Comparison of ENCODE assay signal across 21 cellular contexts in the genomic region with DNA sequence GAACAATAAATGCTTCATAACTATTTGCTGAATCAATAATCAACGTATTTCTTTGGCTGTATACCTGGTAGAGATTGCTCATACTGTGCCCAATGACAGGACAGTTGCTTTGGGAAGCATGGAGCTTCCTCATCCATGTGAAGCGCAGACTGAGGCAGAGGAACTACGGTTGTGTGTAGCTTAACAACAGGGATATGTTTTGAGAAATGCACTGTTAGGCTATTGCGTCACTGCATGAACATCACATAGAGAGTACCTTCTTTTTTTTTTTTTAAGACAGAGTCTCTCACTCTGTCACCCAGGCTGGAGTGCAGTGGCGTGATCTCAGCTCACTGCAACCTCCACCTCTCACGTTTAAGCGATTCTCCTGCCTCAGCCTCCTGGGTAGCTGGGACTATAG. TPM values are rescaled to one million over a fixed set of nuclear protein-coding genes. Genes with fewer than 3 reads are reported as not detected.
A peak's percentile ranks its signal among the peaks of the same experiment; 100 is the strongest.
DNase-seq lines count a peak whose midpoint lies in the region; ATAC-seq, FAIRE-seq and TF ChIP-seq lines count a peak whose summit lies in the region.
"Had no signal": no experiment of that assay in that cellular context is flagged by ENCODE, and none has a peak within 500 bp of the region (broad histone marks: within the 10 kb centered on the region; RNA-seq: fewer than 3 reads in every experiment).

No MANE protein-coding gene starts in this region.

- H3K9ac ChIP-seq in IMR-90 (ENCODE audit: low read depth, low read length) = no peak overlapping the region
- no peak overlapping the region for H3K9ac ChIP-seq in K562 (ENCODE audit: insufficient read depth in 1 of 2, low read depth in 2 of 2, low read length in 2 of 2)
- H3K9ac ChIP-seq in mesenchymal stem cell (ENCODE audit: low read length) = no peak overlapping the region

- H2AK5ac ChIP-seq in IMR-90 (ENCODE audit: low read depth, low read length) (no peak overlapping the region), mesenchymal stem cell (ENCODE audit: low read length, severe bottlenecking) (no peak overlapping the region)

- TF ChIP-seq RAD21 in IMR-90 (IDR thresholded peaks at IDR 0.05; ENCODE audit: low read length) = no peak
- no peak for TF ChIP-seq RAD21 in K562 (CRISPR knock-in tag; conservative IDR thresholded peaks at IDR 0.05 in 1 of 2, IDR thresholded peaks at IDR 0.05 in 1 of 2)

- H4K8ac ChIP-seq in IMR-90 (ENCODE audit: low read depth in 2 of 2, low read length in 2 of 2) (no peak overlapping the region), mesenchymal stem cell (ENCODE audit: low read length) (no peak overlapping the region)

- no peak overlapping the region for H4K91ac ChIP-seq in IMR-90 (ENCODE audit: insufficient read depth, low read depth, low read length)
- H4K91ac ChIP-seq in mesenchymal stem cell (ENCODE audit: low read length) = no peak overlapping the region

- FAIRE-seq in K562 (lab: Jason Lieb, UNC) = no peak
- FAIRE-seq: G401.6, GM12891, GM18507, HTR-8/SVneo had no signal

- CTCF ChIA-PET in IMR-90 (lab: Yijun Ruan, JAX) = interaction anchor here (0.6 kb wide), 1 partner anchor 159 kb away, joined by 5 read pairs; no protein-coding TSS in a partner anchor
- CTCF ChIA-PET in K562 (lab: Yijun Ruan, JAX; ENCODE audit: low intra/inter-chr PET ratio) = no interaction called here
- CTCF ChIA-PET in activated CD4-positive, alpha-beta T cell treated with anti-CD3 and anti-CD28 coated beads, Interleukin-2, amount 10 ng/mL, durations not matched to agents 7 days and 5 days (lab: Charles Lee) = interaction anchor here (0.6 to 1.4 kb wide), 2 partner anchors 15 to 1301 kb away, joined by 3 to 4 read pairs; no protein-coding TSS in a partner anchor

- no peaks in the 10 kb centered on the region for H3K4me1 ChIP-seq in IMR-90 (ENCODE audit: control insufficient read depth, insufficient read depth, low read length)
- no peaks in the 10 kb centered on the region for H3K4me1 ChIP-seq in K562 (replicated peaks in 1 of 2; ENCODE audit: control insufficient read depth in 2 of 2, insufficient read depth in 2 of 2, low read length in 2 of 2)
- H3K4me1 ChIP-seq in mesenchymal stem cell (ENCODE audit: control insufficient read depth, insufficient read depth, low read depth, low read length) = no peaks in the 10 kb centered on the region
- H3K4me1 ChIP-seq: SJSA1 had no signal

- TF ChIP-seq POLR2A in IMR-90 (IDR thresholded peaks at IDR 0.05; ENCODE audit: low read depth, low read length) (no peak), NB4 (IDR thresholded peaks at IDR 0.05; ENCODE audit: extremely low read depth, insufficient read length) (no peak), K562 (conservative IDR thresholded peaks at IDR 0.05) (no peak)

- intact Hi-C loops in IMR-90 (cut with micrococcal nuclease) (loop anchor here (5.0 kb wide), 1 partner anchor 38 kb away; no protein-coding TSS in a partner anchor), K562 (cut with micrococcal nuclease) (no loop called here)

- H3K4me1 Mint-ChIP-seq in nephron progenitor cell = no peaks in the 10 kb centered on the region
- no peaks in the 10 kb centered on the region for H3K4me1 Mint-ChIP-seq in activated CD4-positive, alpha-beta T cell treated with anti-CD3 and anti-CD28 coated beads, Interleukin-2, amount 10 ng/mL, durations not matched to agents 7 days and 5 days

- ATAC-seq in IMR-90 (ENCODE audit: low read depth) = 0 out of 2 replicates have a peak, but pooled peaks have one; percentile 11
- ATAC-seq in K562 = no peak
- ATAC-seq in HG02840 (IDR thresholded peaks at IDR 0.05; ENCODE audit: low FRiP score, unreplicated experiment) = no peak
- no peak for ATAC-seq in GM21786 (IDR thresholded peaks at IDR 0.05; ENCODE audit: unreplicated experiment)
- ATAC-seq: CD8-positive, alpha-beta T cell had no signal

- H3K27me3 ChIP-seq in IMR-90 (ENCODE audit: control insufficient read depth, insufficient read depth, low read length) = no peaks in the 10 kb centered on the region
- H3K27me3 ChIP-seq in K562 (ENCODE audit: control insufficient read depth in 2 of 2, insufficient read depth in 2 of 2, low read length in 2 of 2) = peaks cover 2 to 10% of the 10 kb centered on the region in 2 experiments; a peak in 1 of 5 replicates
- H3K27me3 ChIP-seq in mesenchymal stem cell (ENCODE audit: control insufficient read depth in 1 of 2, insufficient read depth in 1 of 2, low read length in 2 of 2) = no peaks in the 10 kb centered on the region
- H3K27me3 ChIP-seq: SJSA1 had no signal

- H2AK9ac ChIP-seq in IMR-90 (replicated peaks; ENCODE audit: low read depth, low read length, poor library complexity) = no peak overlapping the region

- H3K27ac Mint-ChIP-seq in nephron progenitor cell = no peak overlapping the region
- no peak overlapping the region for H3K27ac Mint-ChIP-seq in activated CD4-positive, alpha-beta T cell treated with anti-CD3 and anti-CD28 coated beads, Interleukin-2, amount 10 ng/mL, durations not matched to agents 7 days and 5 days
- H3K27ac Mint-ChIP-seq: CD8-positive, alpha-beta T cell had no signal

- H3K23ac ChIP-seq in IMR-90 (ENCODE audit: low read depth, low read length) (no peak overlapping the region), mesenchymal stem cell (ENCODE audit: low read length in 2 of 2) (no peak overlapping the region)

- H2BK120ac ChIP-seq in IMR-90 (ENCODE audit: low read depth, low read length) (no peak overlapping the region), mesenchymal stem cell (ENCODE audit: low read depth, low read length) (no peak overlapping the region)

- no peaks in the 10 kb centered on the region for H4K20me1 ChIP-seq in IMR-90 (ENCODE audit: insufficient read depth, low read length)
- no peaks in the 10 kb centered on the region for H4K20me1 ChIP-seq in K562 (replicated peaks; ENCODE audit: control insufficient read depth, insufficient read depth, low read length)

- H3K4me3 Mint-ChIP-seq in nephron progenitor cell = no peak overlapping the region
- H3K4me3 Mint-ChIP-seq in activated CD4-positive, alpha-beta T cell treated with anti-CD3 and anti-CD28 coated beads, Interleukin-2, amount 10 ng/mL, durations not matched to agents 7 days and 5 days = no peak overlapping the region
- H3K4me3 Mint-ChIP-seq: CD8-positive, alpha-beta T cell had no signal

- dilution Hi-C loops in IMR-90 (cut with HindIII; ENCODE audit: low sequenced_read_pairs, unreplicated experiment) = no loop called here

- H3K27ac ChIP-seq in IMR-90 (ENCODE audit: insufficient read depth, low read length) = no peak overlapping the region
- H3K27ac ChIP-seq in K562 (ENCODE audit: extremely low read depth, low read depth, low read length) = no peak overlapping the region
- no peak overlapping the region for H3K27ac ChIP-seq in mesenchymal stem cell (ENCODE audit: low read length, poor library complexity, severe bottlenecking)
- H3K27ac ChIP-seq: SJSA1 had no signal

- H3K4me2 ChIP-seq in IMR-90 (ENCODE audit: low read depth, low read length) (no peak overlapping the region), K562 (ENCODE audit: insufficient read depth, low read length) (no peak overlapping the region), mesenchymal stem cell (ENCODE audit: low read length, poor library complexity, severe bottlenecking) (no peak overlapping the region)

- TF ChIP-seq CTCF in IMR-90 (conservative IDR thresholded peaks at IDR 0.05; ENCODE audit: low read depth, low read length) (no peak), NB4 (IDR thresholded peaks at IDR 0.05; ENCODE audit: low read depth, low read length) (no peak), K562 (IDR thresholded peaks at IDR 0.05 in 2 of 3, conservative IDR thresholded peaks at IDR 0.05 in 1 of 3; ENCODE audit: insufficient read depth in 2 of 3, low read depth in 1 of 3, low read length in 3 of 3) (no peak), nephron progenitor cell (IDR thresholded peaks at IDR 0.05) (no peak)

- H2BK5ac ChIP-seq in IMR-90 (ENCODE audit: low read depth, low read length, poor library complexity, severe bottlenecking) = no peak overlapping the region
- no peak overlapping the region for H2BK5ac ChIP-seq in mesenchymal stem cell (ENCODE audit: low read depth, low read length, poor library complexity, severe bottlenecking)

- no peak overlapping the region for H2BK20ac ChIP-seq in IMR-90 (ENCODE audit: low read depth, low read length)

- H3K18ac ChIP-seq in IMR-90 (ENCODE audit: low read depth, low read length) = no peak overlapping the region
- H3K18ac ChIP-seq in mesenchymal stem cell (ENCODE audit: low read depth in 1 of 2, low read length in 2 of 2) = no peak overlapping the region

- DNase-seq in IMR-90 = peak; percentile 4
- DNase-seq in NB4 (ENCODE audit: low read depth) = peak; percentile 51
- DNase-seq in K562 (ENCODE audit: extremely low read depth in 1 of 4, low spot score in 3 of 4) = no peak
- DNase-seq in mesenchymal stem cell = peak; percentile 7
- DNase-seq in nephron progenitor cell = no peak
- no peak for DNase-seq in activated CD4-positive, alpha-beta T cell treated with anti-CD3 and anti-CD28 coated beads, Interleukin-2, amount 10 ng/mL, durations not matched to agents 7 days and 5 days
- DNase-seq: CD8-positive, alpha-beta T cell; DMS79 treated with DMSO at 0.1 percent for 48 hours; NCI-H1105; NCI-H1694; NCI-H510A treated with DMSO at 0.1 percent for 48 hours; OCI-M1; RPMI8226 had no signal

- H3K4me3 ChIP-seq in IMR-90 (ENCODE audit: insufficient read depth, low read depth, low read length) (no peak overlapping the region), NB4 (ENCODE audit: low read depth, low read length) (no peak overlapping the region), K562 (no peak overlapping the region), mesenchymal stem cell (ENCODE audit: insufficient read depth in 1 of 2, low read depth in 1 of 2, low read length in 2 of 2) (no peak overlapping the region)
- H3K4me3 ChIP-seq: HAP-1, SJSA1 had no signal

- no peak for TF ChIP-seq EP300 in K562 (IDR thresholded peaks at IDR 0.05; ENCODE audit: low read length)

- H2AFZ ChIP-seq in IMR-90 (replicated peaks; ENCODE audit: low read length, poor library complexity) (no peak overlapping the region), K562 (ENCODE audit: low read depth, low read length) (no peak overlapping the region), mesenchymal stem cell (ENCODE audit: low read depth, low read length) (no peak overlapping the region)

- H2BK15ac ChIP-seq in IMR-90 (ENCODE audit: low read depth, low read length) (no peak overlapping the region), mesenchymal stem cell (ENCODE audit: low read depth, poor library complexity, severe bottlenecking) (no peak overlapping the region)

- peaks cover under 1% of the 10 kb centered on the region for H3K27me3 Mint-ChIP-seq in nephron progenitor cell (ENCODE audit: low read depth, poor library complexity)
- no peaks in the 10 kb centered on the region for H3K27me3 Mint-ChIP-seq in activated CD4-positive, alpha-beta T cell treated with anti-CD3 and anti-CD28 coated beads, Interleukin-2, amount 10 ng/mL, durations not matched to agents 7 days and 5 days

- no peaks in the 10 kb centered on the region for H3K79me2 ChIP-seq in K562 (ENCODE audit: control insufficient read depth, insufficient read depth, low read length)

- H3K4ac ChIP-seq in IMR-90 (ENCODE audit: low read depth, low read length) (no peak overlapping the region), mesenchymal stem cell (ENCODE audit: low read depth in 1 of 2, low read length in 2 of 2) (no peak overlapping the region)

- in situ Hi-C loops in IMR-90 (cut with MboI; ENCODE audit: low sequenced_read_pairs) (no loop called here), K562 (cut with MboI) (no loop called here)

- H3K36me3 Mint-ChIP-seq in nephron progenitor cell (ENCODE audit: low read depth) = peaks cover 49% of the 10 kb centered on the region
- no peaks in the 10 kb centered on the region for H3K36me3 Mint-ChIP-seq in activated CD4-positive, alpha-beta T cell treated with anti-CD3 and anti-CD28 coated beads, Interleukin-2, amount 10 ng/mL, durations not matched to agents 7 days and 5 days (ENCODE audit: low read depth)
- H3K36me3 Mint-ChIP-seq: CD8-positive, alpha-beta T cell had no signal

- H3K9me1 ChIP-seq in IMR-90 (ENCODE audit: insufficient read depth, low read length) (no peaks in the 10 kb centered on the region), K562 (ENCODE audit: control insufficient read depth, insufficient read depth, low read length) (no peaks in the 10 kb centered on the region)

- H3K36me3 ChIP-seq in IMR-90 (ENCODE audit: control insufficient read depth, insufficient read depth, low read length) = no peaks in the 10 kb centered on the region
- H3K36me3 ChIP-seq in K562 (ENCODE audit: control insufficient read depth, insufficient read depth, low read length) = no peaks in the 10 kb centered on the region
- no peaks in the 10 kb centered on the region for H3K36me3 ChIP-seq in mesenchymal stem cell (ENCODE audit: control insufficient read depth in 1 of 2, insufficient read depth in 2 of 2, low read depth in 1 of 2, low read length in 2 of 2)
- H3K36me3 ChIP-seq: HAP-1, SJSA1 had no signal

- H3K56ac ChIP-seq in IMR-90 (ENCODE audit: extremely low read depth, insufficient read depth, low read length) = no peak overlapping the region

- H3K9me3 Mint-ChIP-seq in nephron progenitor cell = peaks cover 7% of the 10 kb centered on the region
- H3K9me3 Mint-ChIP-seq in activated CD4-positive, alpha-beta T cell treated with anti-CD3 and anti-CD28 coated beads, Interleukin-2, amount 10 ng/mL, durations not matched to agents 7 days and 5 days = no peaks in the 10 kb centered on the region
- H3K9me3 Mint-ChIP-seq: CD8-positive, alpha-beta T cell had no signal

- POLR2A ChIA-PET in IMR-90 (lab: Charles Lee; ENCODE audit: unreplicated experiment) = no interaction called here
- POLR2A ChIA-PET in K562 (lab: Yijun Ruan, JAX) = interaction anchor here (1.0 to 1.4 kb wide), 4 partner anchors 13 to 50 kb away, joined by 3 to 7 read pairs (median 4); partner anchors contain the start of genes MROH8, RBL1 and RPN2
- POLR2A ChIA-PET in activated CD4-positive, alpha-beta T cell treated with anti-CD3 and anti-CD28 coated beads, Interleukin-2, amount 10 ng/mL, durations not matched to agents 7 days and 5 days (lab: Charles Lee) = no interaction called here

- BruUV-seq in IMR-90 (replicated peaks; lab: Mats Ljungman, UMichigan) (no TSS peak), K562 (replicated peaks; lab: Mats Ljungman, UMichigan) (no TSS peak)

- H2BK12ac ChIP-seq in mesenchymal stem cell (ENCODE audit: low read length in 2 of 2) = no peak overlapping the region

- no peak overlapping the region for H4K5ac ChIP-seq in IMR-90 (ENCODE audit: low read depth, low read length)

- H3K9me3 ChIP-seq in IMR-90 (ENCODE audit: control insufficient read depth, insufficient read depth, low read length) (no peaks in the 10 kb centered on the region), K562 (replicated peaks; ENCODE audit: control insufficient read depth, insufficient read depth, low read depth, low read length) (no peaks in the 10 kb centered on the region), mesenchymal stem cell (ENCODE audit: control insufficient read depth, low read length) (no peaks in the 10 kb centered on the region)
- H3K9me3 ChIP-seq: HAP-1, SJSA1 had no signal

- no peak overlapping the region for H3K14ac ChIP-seq in IMR-90 (replicated peaks; ENCODE audit: low read depth, low read length)
- H3K14ac ChIP-seq in mesenchymal stem cell (ENCODE audit: low read length in 2 of 2) = no peak overlapping the region

- H3K79me1 ChIP-seq in IMR-90 (ENCODE audit: low read depth in 1 of 2, low read length in 2 of 2) (no peaks in the 10 kb centered on the region), mesenchymal stem cell (replicated peaks; ENCODE audit: low read length, poor library complexity, severe bottlenecking) (no peaks in the 10 kb centered on the region)

- WGBS in IMR-90 (ENCODE audit: extremely low coverage in 2 of 2, insufficient read length in 1 of 2), 2 experiments = no CpG with 5 or more reads among the region's 7 CpGs
- WGBS in K562 (ENCODE audit: insufficient coverage, low coverage, missing lambda C conversion rate) = 55% methylated on average over 7 of the region's 7 CpGs
- 96% methylated on average over 7 of the region's 7 CpGs for WGBS in mesenchymal stem cell

RNA-seq across cellular contexts. Expression of gene RPN2, which starts 34.1 kb away (rescaled TPM):
- total RNA-seq in IMR-90 (2012; rRNA removed) = 232 and 305 TPM in 2 replicates
- polyA plus RNA-seq in IMR-90 (2012; rRNA removed) = 468 and 481 TPM in 2 replicates
- polyA plus RNA-seq in IMR-90 (2012; cell fraction: cytosol; rRNA removed) = 279 and 282 TPM in 2 replicates
- polyA plus RNA-seq in IMR-90 (2012; cell fraction: nucleus; rRNA removed; ENCODE audit: low replicate concordance) = 170 and 221 TPM in 2 replicates
- total RNA-seq in K562 (2011; cell fraction: chromatin; rRNA removed; ENCODE audit: low replicate concordance) = 199 and 338 TPM in 2 replicates
- total RNA-seq in K562 (2011; cell fraction: nucleolus; rRNA removed) = 617 and 635 TPM in 2 replicates
- total RNA-seq in K562 (2011; cell fraction: nucleoplasm; rRNA removed) = 415 and 481 TPM in 2 replicates
- 168 and 219 TPM in 2 replicates for total RNA-seq in K562 (2014; rRNA removed)
- 255 and 266 TPM in 2 replicates for total RNA-seq in K562 (2014; rRNA removed; fragmentation: Illumina TruSeq; extraction: Trizol)
- 334 and 390 TPM in 2 replicates for total RNA-seq in K562 (2015; rRNA removed; fragmentation: Illumina TruSeq; extraction: Trizol)
- total RNA-seq in K562 (2021) = 235 and 236 TPM in 2 replicates
- 421 and 458 TPM in 2 replicates for polyA plus RNA-seq in K562 (2011; rRNA removed)
- 436 and 437 TPM in 2 replicates for polyA plus RNA-seq in K562 (2011; cell fraction: cytosol; rRNA removed)
- polyA plus RNA-seq in K562 (2011; cell fraction: nucleus; rRNA removed) = 243 and 268 TPM in 2 replicates
- 288 and 388 TPM in 2 replicates for polyA plus RNA-seq in K562 (2012)
- 325 TPM in 2 replicates for polyA plus RNA-seq in K562 (2014; fragmentation: Illumina TruSeq; extraction: Trizol)
- polyA plus RNA-seq in K562 (2014; fragmentation: Nextera tagmentation; extraction: Ambion mirVana) = 100 to 1,000 TPM; 487 to 548 TPM
- 186 and 201 TPM in 2 replicates for polyA plus RNA-seq in K562 (2014; rRNA removed)
- polyA minus RNA-seq in K562 (2011; rRNA and poly(A)+ RNA removed) = 373 and 436 TPM in 2 replicates
- polyA minus RNA-seq in K562 (2011; cell fraction: cytosol; rRNA and poly(A)+ RNA removed) = 302 and 328 TPM in 2 replicates
- 75.8 and 117 TPM in 2 replicates for polyA minus RNA-seq in K562 (2011; cell fraction: nucleus; rRNA and poly(A)+ RNA removed)
- polyA plus RNA-seq in mesenchymal stem cell (2013, experiment 1 of 2) = 426 TPM
- polyA plus RNA-seq in mesenchymal stem cell (2013, experiment 2 of 2) = 433 TPM
- total RNA-seq in activated CD4-positive, alpha-beta T cell treated with anti-CD3 and anti-CD28 coated beads, Interleukin-2, amount 10 ng/mL, durations not matched to agents 7 days and 5 days = 100 to 1,000 TPM; 154 to 176 TPM

RNA-seq across cellular contexts. Expression of gene MROH8, which starts 34.3 kb away (rescaled TPM):
- total RNA-seq in IMR-90 (2012; rRNA removed) (1.1 and 1.8 TPM in 2 replicates), K562 (2014; rRNA removed) (0.90 and 1.00 TPM in 2 replicates), K562 (2014; rRNA removed; fragmentation: Illumina TruSeq; extraction: Trizol) (0.67 and 1.1 TPM in 2 replicates), K562 (2015; rRNA removed; fragmentation: Illumina TruSeq; extraction: Trizol) (0.68 and 0.76 TPM in 2 replicates), K562 (2021) (0.78 and 0.85 TPM in 2 replicates)
- polyA plus RNA-seq in IMR-90 (2012; rRNA removed) (0.62 and 1.3 TPM in 2 replicates), K562 (2011; rRNA removed) (0.50 and 1.0 TPM in 2 replicates), K562 (2014; fragmentation: Illumina TruSeq; extraction: Trizol) (1.1 and 1.5 TPM in 2 replicates), K562 (2014; fragmentation: Nextera tagmentation; extraction: Ambion mirVana) (under 1 TPM; 0.21 to 0.41 TPM), K562 (2014; rRNA removed) (1.2 and 1.5 TPM in 2 replicates)
- 0.55 and 0.96 TPM in 2 replicates for polyA plus RNA-seq in IMR-90 (2012; cell fraction: cytosol; rRNA removed)
- polyA plus RNA-seq in IMR-90 (2012; cell fraction: nucleus; rRNA removed; ENCODE audit: low replicate concordance) = 0.74 and 2.4 TPM in 2 replicates
- total RNA-seq in K562 (2011; cell fraction: chromatin; rRNA removed; ENCODE audit: low replicate concordance) = 1.4 and 3.1 TPM in 2 replicates
- total RNA-seq in K562 (2011; cell fraction: nucleolus; rRNA removed) = 0.92 and 1.3 TPM in 2 replicates
- total RNA-seq in K562 (2011; cell fraction: nucleoplasm; rRNA removed) = 0.46 and 0.95 TPM in 2 replicates
- 0.60 and 1.0 TPM in 2 replicates for polyA plus RNA-seq in K562 (2011; cell fraction: cytosol; rRNA removed)
- 1.1 TPM in 2 replicates for polyA plus RNA-seq in K562 (2011; cell fraction: nucleus; rRNA removed)
- 0.62 and 0.81 TPM in 2 replicates for polyA plus RNA-seq in K562 (2012)
- 1.2 and 1.7 TPM in 2 replicates for polyA minus RNA-seq in K562 (2011; rRNA and poly(A)+ RNA removed)
- polyA minus RNA-seq in K562 (2011; cell fraction: cytosol; rRNA and poly(A)+ RNA removed) = 0.86 TPM in 1 of 2 replicates, not detected in the other
- polyA minus RNA-seq in K562 (2011; cell fraction: nucleus; rRNA and poly(A)+ RNA removed) = 0.40 and 2.1 TPM in 2 replicates
- polyA plus RNA-seq in mesenchymal stem cell (2013, experiment 1 of 2) = 1.8 TPM
- polyA plus RNA-seq in mesenchymal stem cell (2013, experiment 2 of 2) = 1.9 TPM
- total RNA-seq in activated CD4-positive, alpha-beta T cell treated with anti-CD3 and anti-CD28 coated beads, Interleukin-2, amount 10 ng/mL, durations not matched to agents 7 days and 5 days = 1 to 10 TPM; 2.5 to 3.0 TPM

RNA-seq across cellular contexts. Expression of gene RBL1, which starts 49.2 kb away (rescaled TPM):
- total RNA-seq in IMR-90 (2012; rRNA removed) (7.5 and 10.8 TPM in 2 replicates), K562 (2014; rRNA removed) (14.8 and 69.6 TPM in 2 replicates), K562 (2014; rRNA removed; fragmentation: Illumina TruSeq; extraction: Trizol) (25.9 and 30.5 TPM in 2 replicates), K562 (2015; rRNA removed; fragmentation: Illumina TruSeq; extraction: Trizol) (19.9 and 21.2 TPM in 2 replicates), K562 (2021) (23.0 and 25.6 TPM in 2 replicates)
- polyA plus RNA-seq in IMR-90 (2012; rRNA removed) (2.6 and 3.3 TPM in 2 replicates), K562 (2011; rRNA removed) (11.1 and 15.6 TPM in 2 replicates), K562 (2014; fragmentation: Illumina TruSeq; extraction: Trizol) (17.5 and 20.5 TPM in 2 replicates), K562 (2014; fragmentation: Nextera tagmentation; extraction: Ambion mirVana) (1 to 10 TPM; 4.0 to 4.3 TPM), K562 (2014; rRNA removed) (9.5 and 11.1 TPM in 2 replicates)
- polyA plus RNA-seq in IMR-90 (2012; cell fraction: cytosol; rRNA removed) = 0.42 and 0.84 TPM in 2 replicates
- 1.9 TPM in 2 replicates for polyA plus RNA-seq in IMR-90 (2012; cell fraction: nucleus; rRNA removed; ENCODE audit: low replicate concordance)
- total RNA-seq in K562 (2011; cell fraction: chromatin; rRNA removed; ENCODE audit: low replicate concordance) = 34.8 and 94.2 TPM in 2 replicates
- total RNA-seq in K562 (2011; cell fraction: nucleolus; rRNA removed) = 42.8 and 43.9 TPM in 2 replicates
- total RNA-seq in K562 (2011; cell fraction: nucleoplasm; rRNA removed) = 23.1 and 23.4 TPM in 2 replicates
- 5.2 and 5.4 TPM in 2 replicates for polyA plus RNA-seq in K562 (2011; cell fraction: cytosol; rRNA removed)
- 8.9 and 14.7 TPM in 2 replicates for polyA plus RNA-seq in K562 (2011; cell fraction: nucleus; rRNA removed)
- 10.0 and 13.2 TPM in 2 replicates for polyA plus RNA-seq in K562 (2012)
- 25.2 and 27.0 TPM in 2 replicates for polyA minus RNA-seq in K562 (2011; rRNA and poly(A)+ RNA removed)
- polyA minus RNA-seq in K562 (2011; cell fraction: cytosol; rRNA and poly(A)+ RNA removed) = 5.9 and 21.0 TPM in 2 replicates
- 33.5 and 38.2 TPM in 2 replicates for polyA minus RNA-seq in K562 (2011; cell fraction: nucleus; rRNA and poly(A)+ RNA removed)
- polyA plus RNA-seq in mesenchymal stem cell (2013, experiment 1 of 2) = 2.4 TPM
- polyA plus RNA-seq in mesenchymal stem cell (2013, experiment 2 of 2) = 2.1 TPM
- 10 to 100 TPM; 48.9 to 53.9 TPM for total RNA-seq in activated CD4-positive, alpha-beta T cell treated with anti-CD3 and anti-CD28 coated beads, Interleukin-2, amount 10 ng/mL, durations not matched to agents 7 days and 5 days

Comparison
In these comparisons a context has a peak if more than half of its experiments do, and no peak if none do; other contexts are left out.
1. DNase-seq: peak in IMR-90 (single experiment), NB4 (single experiment) and mesenchymal stem cell (single experiment); none in K562 (0 of 4), nephron progenitor cell (single experiment) and activated CD4-positive, alpha-beta T cell treated with anti-CD3 and anti-CD28 coated beads, Interleukin-2, amount 10 ng/mL, durations not matched to agents 7 days and 5 days (single experiment).